In the genomic region with DNA sequence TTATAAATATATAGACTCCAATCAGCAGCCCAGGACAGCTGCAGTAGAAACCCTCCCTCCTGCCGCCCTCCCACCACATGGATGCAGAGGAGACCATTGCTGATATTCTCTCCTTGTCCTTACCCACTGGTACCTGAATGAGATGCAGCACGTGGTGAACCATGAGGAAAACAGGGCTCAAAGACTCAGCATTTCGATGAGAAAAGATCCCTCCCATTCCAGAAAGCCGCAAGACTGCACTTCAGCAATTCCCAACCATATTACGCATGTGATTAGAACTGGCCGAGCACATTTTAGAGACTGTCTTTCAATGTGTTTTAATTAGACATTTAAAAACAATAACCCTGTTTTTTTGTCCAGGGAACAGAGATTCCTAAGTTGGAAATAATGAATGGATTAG, we compare ENCODE assay signal across 8 cellular contexts.
"Had no signal": no experiment of that assay in that cellular context is flagged by ENCODE, and none has a peak within 500 bp of the region (broad histone marks: within the 10 kb centered on the region; RNA-seq: fewer than 3 reads in every experiment).

No MANE protein-coding gene starts in this region.

- FAIRE-seq: H1, H54, K562 had no signal

- H3K9me3 Mint-ChIP-seq: GM23338, H9 had no signal

- H3K27ac ChIP-seq: HL-60 had no signal

- ATAC-seq: GM23338, K562 had no signal

- H3K27ac Mint-ChIP-seq: GM23338, H9 had no signal

- H3K4me2 ChIP-seq: GM23338 had no signal

- H3K4me3 ChIP-seq: GM23338, K562 had no signal

- H3K4me3 Mint-ChIP-seq: GM23338, H9 had no signal

- DNase-seq: H9, HCEC 1CT, IMR-90 had no signal
